Comparison of ENCODE assay signal across 22 cellular contexts in genomic region chr15:70301396-70301795, GRCh38.
DNase-seq lines count a peak whose midpoint lies in the region; ATAC-seq and TF ChIP-seq lines count a peak whose summit lies in the region.
"Had no signal": no experiment of that assay in that cellular context is flagged by ENCODE, and none has a peak within 500 bp of the region (broad histone marks: within the 10 kb centered on the region; RNA-seq: fewer than 3 reads in every experiment).

No MANE protein-coding gene starts in this region.

- H3K27me3 ChIP-seq in DND-41 (ENCODE audit: insufficient read depth, low read length, poor library complexity) (no peaks in the 10 kb centered on the region), SU-DHL-6 (ENCODE audit: low read length) (no peaks in the 10 kb centered on the region), upper lobe of right lung (no peaks in the 10 kb centered on the region)

- H3K4me3 ChIP-seq in DND-41 (ENCODE audit: low read depth in 1 of 2, low read length in 2 of 2) (no peak overlapping the region), SU-DHL-6 (ENCODE audit: insufficient read depth, low read length, poor library complexity, severe bottlenecking) (no peak overlapping the region), upper lobe of right lung (no peak overlapping the region)
- H3K4me3 ChIP-seq: A549 had no signal

- intact Hi-C loops in upper lobe of right lung (cut with DNase I), result no loop called here

- H3K4me1 Mint-ChIP-seq in type B pancreatic cell (ENCODE audit: unreplicated experiment) (no peaks in the 10 kb centered on the region), endothelial cell (ENCODE audit: unreplicated experiment) (peaks cover 8% of the 10 kb centered on the region)

- H3K4me3 Mint-ChIP-seq in type B pancreatic cell, result no peak overlapping the region
- H3K4me3 Mint-ChIP-seq in endothelial cell (ENCODE audit: unreplicated experiment), result no peak overlapping the region
- H3K4me3 Mint-ChIP-seq: HFFc6 had no signal

- H4K20me1 ChIP-seq in DND-41 (ENCODE audit: insufficient read depth, low read length), result no peaks in the 10 kb centered on the region
- H4K20me1 ChIP-seq in SU-DHL-6 (ENCODE audit: low read depth, low read length), result no peaks in the 10 kb centered on the region

- no peak for ATAC-seq in DND-41 (ENCODE audit: insufficient read depth, low read depth)
- ATAC-seq in upper lobe of right lung, result peak; percentile 21
- ATAC-seq: A549 had no signal

- no peak overlapping the region for H3K4me2 ChIP-seq in DND-41 (ENCODE audit: insufficient read depth, low read length)
- no peak overlapping the region for H3K4me2 ChIP-seq in SU-DHL-6 (ENCODE audit: low read depth, low read length, poor library complexity, severe bottlenecking)
- H3K4me2 ChIP-seq: A549, SK-N-SH had no signal

- H2AFZ ChIP-seq in DND-41 (ENCODE audit: low read depth, low read length) (no peak overlapping the region), SU-DHL-6 (ENCODE audit: low read depth, low read length, severe bottlenecking) (no peak overlapping the region)

- peaks cover 4% of the 10 kb centered on the region for H3K27me3 Mint-ChIP-seq in type B pancreatic cell
- H3K27me3 Mint-ChIP-seq in endothelial cell (ENCODE audit: unreplicated experiment), result no peaks in the 10 kb centered on the region

- DNase-seq in DND-41 (no peak), myocyte (ENCODE audit: low read depth) (peak; percentile 68), upper lobe of right lung (no peak), type B pancreatic cell (ENCODE audit: extremely low spot score, unreplicated experiment) (no peak), endothelial cell (ENCODE audit: low spot score) (no peak), NCI-H2029 treated with DMSO at 0.1 percent for 48 hours (lab: John Stamatoyannopoulos, UW) (no peak)
- DNase-seq: C1 segment of cervical spinal cord, DMS79, H7, HFFc6, Kasumi-1, NCI-H1092 treated with DMSO at 0.1 percent for 48 hours, NCI-H146, NCI-H2081, NCI-H2171 treated with DMSO at 0.1 percent for 48 hours, NCI-H446 treated with DMSO at 0.1 percent for 48 hours, NCI-H748 treated with DMSO at 0.1 percent for 48 hours, OCI-M1, Right ventricle myocardium superior, SK-N-SH had no signal

- H3K9me3 ChIP-seq in DND-41 (ENCODE audit: insufficient read depth, low read length, severe bottlenecking) (no peaks in the 10 kb centered on the region), SU-DHL-6 (ENCODE audit: insufficient read depth, low read length) (no peaks in the 10 kb centered on the region), upper lobe of right lung (no peaks in the 10 kb centered on the region)
- H3K9me3 ChIP-seq: A549, SK-N-SH had no signal

- TF ChIP-seq CTCF in DND-41 (IDR thresholded peaks at IDR 0.05; ENCODE audit: borderline replicate concordance, extremely low read depth, low read length, poor library complexity, severe bottlenecking) (no peak), SU-DHL-6 (IDR thresholded peaks at IDR 0.05; ENCODE audit: insufficient read depth, low read length, poor library complexity, severe bottlenecking) (no peak), upper lobe of right lung (IDR thresholded peaks at IDR 0.05) (no peak), type B pancreatic cell (conservative IDR thresholded peaks at IDR 0.05) (no peak), endothelial cell (IDR thresholded peaks at IDR 0.05; ENCODE audit: unreplicated experiment) (no peak)

- no peaks in the 10 kb centered on the region for H3K9me3 Mint-ChIP-seq in type B pancreatic cell
- no peaks in the 10 kb centered on the region for H3K9me3 Mint-ChIP-seq in endothelial cell (ENCODE audit: unreplicated experiment)
- H3K9me3 Mint-ChIP-seq: HFFc6 had no signal

- peaks cover 28% of the 10 kb centered on the region for H3K4me1 ChIP-seq in DND-41 (ENCODE audit: insufficient read depth, low read length)
- H3K4me1 ChIP-seq in upper lobe of right lung, result peaks cover 2% of the 10 kb centered on the region
- H3K4me1 ChIP-seq: A549 had no signal

- no peaks in the 10 kb centered on the region for H3K9me2 ChIP-seq in SU-DHL-6 (replicated peaks; ENCODE audit: insufficient read depth, low read length)
- H3K9me2 ChIP-seq: SK-N-SH had no signal

- H3K27ac Mint-ChIP-seq in type B pancreatic cell (no peak overlapping the region), endothelial cell (ENCODE audit: unreplicated experiment) (no peak overlapping the region)
- H3K27ac Mint-ChIP-seq: HFFc6 had no signal

- no peaks in the 10 kb centered on the region for H3F3A ChIP-seq in SU-DHL-6 (ENCODE audit: insufficient read depth)

- H3K36me3 Mint-ChIP-seq in type B pancreatic cell, result no peaks in the 10 kb centered on the region
- H3K36me3 Mint-ChIP-seq in endothelial cell (ENCODE audit: low read depth, unreplicated experiment), result no peaks in the 10 kb centered on the region

- no peak overlapping the region; the same call in 1 of the 2 replicates for H3K9ac ChIP-seq in DND-41 (ENCODE audit: low read depth, low read length)
- H3K9ac ChIP-seq in SU-DHL-6 (ENCODE audit: low read length), result no peak overlapping the region; the same call in 1 of the 2 replicates
- H3K9ac ChIP-seq: SK-N-SH had no signal

- H3K36me3 ChIP-seq in DND-41 (ENCODE audit: insufficient read depth, low read length) (no peaks in the 10 kb centered on the region), SU-DHL-6 (ENCODE audit: low read length) (no peaks in the 10 kb centered on the region), upper lobe of right lung (no peaks in the 10 kb centered on the region)

- H3K79me2 ChIP-seq in DND-41 (ENCODE audit: insufficient read depth, low read length) (no peaks in the 10 kb centered on the region), SU-DHL-6 (ENCODE audit: insufficient read depth, low read length) (no peaks in the 10 kb centered on the region)

- H3K27ac ChIP-seq in DND-41 (ENCODE audit: low read length) (peak overlapping the region; percentile 71), SU-DHL-6 (ENCODE audit: low read depth, low read length) (peak overlapping the region; percentile 59; the same call in 1 of the 2 replicates), upper lobe of right lung (no peak overlapping the region)
- H3K27ac ChIP-seq: A549 had no signal
